Comparison of ENCODE assay signal across 10 cellular contexts in the genomic region with DNA sequence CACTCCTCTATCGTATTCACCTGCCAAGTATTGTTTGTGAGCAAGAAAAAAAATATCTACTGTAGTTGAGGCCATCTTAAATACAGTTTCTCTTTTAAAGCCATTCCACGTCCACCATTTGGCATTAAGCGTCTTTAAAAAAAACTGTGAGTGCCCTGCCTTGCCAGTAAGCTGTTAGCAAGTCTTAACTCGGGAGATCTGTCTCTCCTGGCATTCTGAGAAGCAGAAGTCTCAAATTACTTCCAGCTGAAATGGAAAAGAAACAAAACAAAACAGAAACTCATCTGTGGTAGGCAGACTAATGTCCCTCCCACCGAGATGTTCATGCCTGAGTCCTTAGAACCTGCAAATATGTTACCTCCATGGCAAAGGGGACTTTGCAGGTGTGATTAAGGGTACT.
DNase-seq lines count a peak whose midpoint lies in the region; ATAC-seq and TF ChIP-seq lines count a peak whose summit lies in the region.
"Had no signal": no experiment of that assay in that cellular context is flagged by ENCODE, and none has a peak within 500 bp of the region (broad histone marks: within the 10 kb centered on the region; RNA-seq: fewer than 3 reads in every experiment).

No MANE protein-coding gene starts in this region.

- H3K4me1 Mint-ChIP-seq in CD4-positive, alpha-beta T cell (ENCODE audit: low read depth) = no peaks in the 10 kb centered on the region

- H3K27ac Mint-ChIP-seq in CD4-positive, alpha-beta T cell = no peak overlapping the region

- intact Hi-C loops in left cardiac atrium (cut with DNase I) = no loop called here
- intact Hi-C loops in head of caudate nucleus (cut with DNase I) = no loop called here
- intact Hi-C loops in CD4-positive, alpha-beta T cell (cut with DNase I, micrococcal nuclease) = no loop called here

- ATAC-seq in left cardiac atrium = peak; percentile 76 to 78
- no peak for ATAC-seq in CD4-positive, alpha-beta T cell (ENCODE audit: poor library complexity)

- CTCF ChIA-PET in CD4-positive, alpha-beta T cell (lab: Charles Lee) = interaction anchor here (1.0 kb wide), 1 partner anchor 16 kb away, joined by 3 read pairs; no protein-coding TSS in a partner anchor

- H3K9ac ChIP-seq in smooth muscle cell (ENCODE audit: low read depth) = no peak overlapping the region

- H3K4me2 ChIP-seq in smooth muscle cell = peak overlapping the region; percentile 35

- no peak for TF ChIP-seq CTCF in smooth muscle cell (IDR thresholded peaks at IDR 0.05; ENCODE audit: borderline replicate concordance, insufficient read depth, poor library complexity, severe bottlenecking)
- TF ChIP-seq CTCF in CD4-positive, alpha-beta T cell (IDR thresholded peaks at IDR 0.05) = no peak

- no peaks in the 10 kb centered on the region for H3F3A ChIP-seq in smooth muscle cell (ENCODE audit: low read depth)

- no peaks in the 10 kb centered on the region for H3K27me3 ChIP-seq in smooth muscle cell (ENCODE audit: low read depth)
- no peaks in the 10 kb centered on the region for H3K27me3 ChIP-seq in CD4-positive, alpha-beta T cell (ENCODE audit: control insufficient read depth, insufficient read depth, low read length)

- DNase-seq in GM04503 (ENCODE audit: low read depth) (peak; percentile 75), left cardiac atrium (no peak), smooth muscle cell (lab: John Stamatoyannopoulos, UW; ENCODE audit: unreplicated experiment) (no peak), NCI-H1436 treated with DMSO at 0.1 percent for 48 hours (lab: John Stamatoyannopoulos, UW) (no peak), NCI-H1105 (lab: John Stamatoyannopoulos, UW) (no peak), head of caudate nucleus (no peak)
- no peak for DNase-seq in CD4-positive, alpha-beta T cell
- DNase-seq: stimulated activated CD4-positive, alpha-beta T cell treated with anti-CD3 and anti-CD28 coated beads, Interleukin-12 subunit alpha, Interleukin-12 subunit beta, amount 100 ng/mL, for 4 hours had no signal

- no peaks in the 10 kb centered on the region for H3K36me3 ChIP-seq in smooth muscle cell (ENCODE audit: low read depth)

- peaks cover 8% of the 10 kb centered on the region for H3K36me3 Mint-ChIP-seq in CD4-positive, alpha-beta T cell (ENCODE audit: low read depth)

- no peaks in the 10 kb centered on the region for H3K27me3 Mint-ChIP-seq in CD4-positive, alpha-beta T cell

- H3K27ac ChIP-seq in adipose tissue (ENCODE audit: low read depth, low read length) (peak overlapping the region; percentile 45), smooth muscle cell (ENCODE audit: low read depth) (peak overlapping the region; percentile 31)
- no peak overlapping the region for H3K27ac ChIP-seq in CD4-positive, alpha-beta T cell (ENCODE audit: low read depth, low read length)
- H3K27ac ChIP-seq: HL-60 had no signal

- no peaks in the 10 kb centered on the region for H3K79me2 ChIP-seq in smooth muscle cell (ENCODE audit: low read depth)

- no peak overlapping the region for H3K4me3 ChIP-seq in smooth muscle cell

- WGBS in adipose tissue, 3 donors = 14 to 65% (median 30%) methylated on average over 5 of the region's 5 CpGs
- 60% methylated on average over 5 of the region's 5 CpGs for WGBS in smooth muscle cell (ENCODE audit: low lambda C conversion rate)

- no peaks in the 10 kb centered on the region for H4K20me1 ChIP-seq in smooth muscle cell (ENCODE audit: low read depth)

- no peaks in the 10 kb centered on the region for H3K9me3 Mint-ChIP-seq in CD4-positive, alpha-beta T cell

- no peak overlapping the region for H2AFZ ChIP-seq in smooth muscle cell (ENCODE audit: low read depth)

- POLR2A ChIA-PET in CD4-positive, alpha-beta T cell (lab: Charles Lee) = no interaction called here

- no peak overlapping the region for H3K4me3 Mint-ChIP-seq in CD4-positive, alpha-beta T cell

- peaks cover 9% of the 10 kb centered on the region for H3K4me1 ChIP-seq in smooth muscle cell (ENCODE audit: low read depth)

- no peaks in the 10 kb centered on the region for H3K9me3 ChIP-seq in smooth muscle cell (replicated peaks; ENCODE audit: low read depth)
- no peaks in the 10 kb centered on the region for H3K9me3 ChIP-seq in CD4-positive, alpha-beta T cell (ENCODE audit: control insufficient read depth, low read length)
